27 cellular contexts compared by ENCODE assay signal in genomic region chr4:187179086-187180070, GRCh38.
DNase-seq lines count a peak whose midpoint lies in the region; ATAC-seq and TF ChIP-seq lines count a peak whose summit lies in the region.
"Had no signal": no experiment of that assay in that cellular context is flagged by ENCODE, and none has a peak within 500 bp of the region (broad histone marks: within the 10 kb centered on the region; RNA-seq: fewer than 3 reads in every experiment).

No MANE protein-coding gene starts in this region.

- H3K27ac Mint-ChIP-seq in nephron, result peak overlapping the region; percentile 26 to 65 (median 31)
- H3K27ac Mint-ChIP-seq in CD8-positive, alpha-beta T cell, result no peak overlapping the region
- H3K27ac Mint-ChIP-seq: activated naive CD8-positive, alpha-beta T cell treated with anti-CD3 and anti-CD28 coated beads for 36 hours; activated T-helper 2 cell treated with anti-CD3 and anti-CD28 coated beads, Interferon-gamma antibody, Interleukin-2, Interleukin-4, amounts not matched to agents 10 μg/mL and 5 μg/mL and 100 μg/mL, durations not matched to agents 14 hours and 24 hours and 36 hours; effector memory CD8-positive, alpha-beta T cell had no signal

- H3K27ac ChIP-seq in CD8-positive, alpha-beta T cell (ENCODE audit: low read depth, low read length), result no peak overlapping the region
- H3K27ac ChIP-seq: brain microvascular endothelial cell, colonic mucosa, gastroesophageal sphincter, suprapubic skin, uterus had no signal

- no peaks in the 10 kb centered on the region for H3K4me1 ChIP-seq in CD8-positive, alpha-beta T cell (ENCODE audit: insufficient read depth, low read length)
- H3K4me1 ChIP-seq: colonic mucosa, gastroesophageal sphincter, suprapubic skin, uterus had no signal

- no peak for TF ChIP-seq CTCF in nephron (IDR thresholded peaks at IDR 0.05; ENCODE audit: unreplicated experiment in 3 of 3)
- TF ChIP-seq CTCF in CD8-positive, alpha-beta T cell (IDR thresholded peaks at IDR 0.05), result no peak

- no peaks in the 10 kb centered on the region for H3K9me3 ChIP-seq in CD8-positive, alpha-beta T cell (ENCODE audit: low read length)
- H3K9me3 ChIP-seq: BE2C, colonic mucosa, gastroesophageal sphincter, suprapubic skin, uterus had no signal

- ATAC-seq in CD8-positive, alpha-beta T cell, result no peak
- ATAC-seq: effector memory CD8-positive, alpha-beta T cell; esophagus mucosa; gastroesophageal sphincter had no signal

- peaks cover 6% of the 10 kb centered on the region for H3K27me3 Mint-ChIP-seq in nephron (ENCODE audit: low read depth)
- H3K27me3 Mint-ChIP-seq in CD8-positive, alpha-beta T cell (ENCODE audit: low read depth), result no peaks in the 10 kb centered on the region
- H3K27me3 Mint-ChIP-seq: activated naive CD8-positive, alpha-beta T cell treated with anti-CD3 and anti-CD28 coated beads for 36 hours; effector memory CD8-positive, alpha-beta T cell had no signal

- H3K4me1 Mint-ChIP-seq in nephron, result peaks cover 47% of the 10 kb centered on the region
- no peaks in the 10 kb centered on the region for H3K4me1 Mint-ChIP-seq in CD8-positive, alpha-beta T cell (ENCODE audit: low read depth)
- H3K4me1 Mint-ChIP-seq: activated naive CD8-positive, alpha-beta T cell treated with anti-CD3 and anti-CD28 coated beads for 36 hours had no signal

- intact Hi-C loops in CD8-positive, alpha-beta T cell (cut with DNase I, micrococcal nuclease), result no loop called here

- no peaks in the 10 kb centered on the region for H3K9me3 Mint-ChIP-seq in nephron
- H3K9me3 Mint-ChIP-seq in CD8-positive, alpha-beta T cell, result peaks cover 6% of the 10 kb centered on the region

- H3K27me3 ChIP-seq in CD8-positive, alpha-beta T cell (ENCODE audit: insufficient read depth, low read length), result no peaks in the 10 kb centered on the region
- H3K27me3 ChIP-seq: BE2C, brain microvascular endothelial cell, colonic mucosa, gastroesophageal sphincter, suprapubic skin, uterus had no signal

- no peaks in the 10 kb centered on the region for H3K36me3 Mint-ChIP-seq in nephron (ENCODE audit: low read depth)
- H3K36me3 Mint-ChIP-seq in CD8-positive, alpha-beta T cell, result no peaks in the 10 kb centered on the region
- H3K36me3 Mint-ChIP-seq: activated naive CD8-positive, alpha-beta T cell treated with anti-CD3 and anti-CD28 coated beads for 36 hours had no signal

- POLR2A ChIA-PET in CD8-positive, alpha-beta T cell (lab: Charles Lee), result no interaction called here

- DNase-seq in NCI-H2029 treated with DMSO at 0.1 percent for 48 hours (lab: John Stamatoyannopoulos, UW), result peak; percentile 0
- no peak for DNase-seq in NCI-H2029 (lab: John Stamatoyannopoulos, UW)
- DNase-seq in NCI-H526 treated with DMSO at 0.1 percent for 48 hours (lab: John Stamatoyannopoulos, UW), result peak; percentile 2
- peak; percentile 11 for DNase-seq in fibroblast of gingiva (ENCODE audit: low read depth)
- no peak for DNase-seq in NCI-H82 treated with DMSO at 0.1 percent for 48 hours (lab: John Stamatoyannopoulos, UW; ENCODE audit: unreplicated experiment)
- no peak for DNase-seq in HCEC 1CT
- DNase-seq in CD8-positive, alpha-beta T cell, result no peak
- DNase-seq: activated CD4-positive, alpha-beta T cell treated with anti-CD3 and anti-CD28 coated beads, Interleukin-2, amount 50 U/mL, for 4 hours; activated CD8-positive, alpha-beta memory T cell treated with anti-CD3 and anti-CD28 coated beads, Interleukin-2, amount 50 U/mL, for 4 hours; activated naive CD8-positive, alpha-beta T cell treated with anti-CD3 and anti-CD28 coated beads for 36 hours; BE2C; brain microvascular endothelial cell; colonic mucosa; COR-L47; effector memory CD8-positive, alpha-beta T cell; Kasumi-1; left cardiac atrium; NCI-H1048; NCI-H226; posterior cingulate gyrus; T-helper 9 cell; uterus had no signal

- H3K4me3 ChIP-seq in CD8-positive, alpha-beta T cell (ENCODE audit: low read depth, low read length), result no peak overlapping the region
- H3K4me3 ChIP-seq: colonic mucosa, gastroesophageal sphincter, suprapubic skin, uterus had no signal

- peak overlapping the region in 1 of 3 experiments; percentile 6 for H3K4me3 Mint-ChIP-seq in nephron
- H3K4me3 Mint-ChIP-seq in CD8-positive, alpha-beta T cell, result no peak overlapping the region
- H3K4me3 Mint-ChIP-seq: activated naive CD8-positive, alpha-beta T cell treated with anti-CD3 and anti-CD28 coated beads for 36 hours; effector memory CD8-positive, alpha-beta T cell had no signal

- CTCF ChIA-PET in CD8-positive, alpha-beta T cell (lab: Charles Lee), result no interaction called here

- no peaks in the 10 kb centered on the region for H3K36me3 ChIP-seq in CD8-positive, alpha-beta T cell (ENCODE audit: insufficient read depth, low read length)
- H3K36me3 ChIP-seq: BE2C, brain microvascular endothelial cell, colonic mucosa, gastroesophageal sphincter, suprapubic skin, uterus had no signal

Comparison
In these comparisons a context has a peak if more than half of its experiments do, and no peak if none do; other contexts are left out.
1. DNase-seq: peak in NCI-H2029 treated with DMSO at 0.1 percent for 48 hours (single experiment), NCI-H526 treated with DMSO at 0.1 percent for 48 hours (single experiment) and fibroblast of gingiva (single experiment); none in NCI-H2029 (single experiment), NCI-H82 treated with DMSO at 0.1 percent for 48 hours (single experiment), HCEC 1CT (single experiment) and CD8-positive, alpha-beta T cell (0 of 7).